Comparison of ENCODE assay signal across 25 cellular contexts in genomic region chr10:58867683-58868082, GRCh38.
DNase-seq lines count a peak whose midpoint lies in the region; ATAC-seq, FAIRE-seq and TF ChIP-seq lines count a peak whose summit lies in the region.
"Had no signal": no experiment of that assay in that cellular context is flagged by ENCODE, and none has a peak within 500 bp of the region (broad histone marks: within the 10 kb centered on the region; RNA-seq: fewer than 3 reads in every experiment).

No MANE protein-coding gene starts in this region.

- intact Hi-C loops in kidney (cut with DNase I): no loop called here

- no peaks in the 10 kb centered on the region for H3K27me3 Mint-ChIP-seq in activated CD8-positive, alpha-beta memory T cell treated with anti-CD3 and anti-CD28 coated beads, Interleukin-2, amount 10 ng/mL, durations not matched to agents 7 days and 5 days
- H3K27me3 Mint-ChIP-seq: CD4-positive, alpha-beta memory T cell; progenitor cell of endocrine pancreas had no signal

- FAIRE-seq in kidney (lab: Jason Lieb, UNC): no peak

- no peaks in the 10 kb centered on the region for H3K36me3 ChIP-seq in kidney (ENCODE audit: control insufficient read depth in 1 of 2, insufficient read depth in 2 of 2, low read length in 2 of 2)
- H3K36me3 ChIP-seq: esophagus squamous epithelium, SJCRH30, transverse colon had no signal

- H3K4me3 Mint-ChIP-seq in activated CD8-positive, alpha-beta memory T cell treated with anti-CD3 and anti-CD28 coated beads, Interleukin-2, amount 10 ng/mL, durations not matched to agents 7 days and 5 days: no peak overlapping the region
- H3K4me3 Mint-ChIP-seq: CD4-positive, alpha-beta memory T cell; mesothelial cell of epicardium; stimulated activated naive CD8-positive, alpha-beta T cell treated with anti-CD3 and anti-CD28 coated beads, Interleukin-15, Interleukin-2, amounts not matched to agents 100 ng/mL and 50 ng/mL, for 24 hours; T-helper 2 cell treated with Interferon-gamma antibody and Interleukin-4, amounts not matched to agents 5 μg/mL and 100 μg/mL, for 36 hours; WTC11 had no signal

- no peaks in the 10 kb centered on the region for H3K4me1 ChIP-seq in kidney (ENCODE audit: control insufficient read depth in 1 of 2, insufficient read depth in 1 of 2, low read depth in 1 of 2, low read length in 2 of 2)
- H3K4me1 ChIP-seq: esophagus squamous epithelium, SJCRH30, transverse colon had no signal

- no peak overlapping the region for H3K27ac ChIP-seq in kidney (ENCODE audit: low read depth in 2 of 2, low read length in 2 of 2)
- H3K27ac ChIP-seq: esophagus squamous epithelium, PC-9, SJCRH30, transverse colon had no signal

- CTCF ChIA-PET in activated CD8-positive, alpha-beta memory T cell treated with anti-CD3 and anti-CD28 coated beads, Interleukin-2, amount 10 ng/mL, durations not matched to agents 7 days and 5 days (lab: Charles Lee): no interaction called here

- H3K9me3 Mint-ChIP-seq in activated CD8-positive, alpha-beta memory T cell treated with anti-CD3 and anti-CD28 coated beads, Interleukin-2, amount 10 ng/mL, durations not matched to agents 7 days and 5 days (ENCODE audit: low read depth): no peaks in the 10 kb centered on the region

- no peak overlapping the region for H3K27ac Mint-ChIP-seq in activated CD8-positive, alpha-beta memory T cell treated with anti-CD3 and anti-CD28 coated beads, Interleukin-2, amount 10 ng/mL, durations not matched to agents 7 days and 5 days
- H3K27ac Mint-ChIP-seq: activated naive CD4-positive, alpha-beta T cell treated with anti-CD3 and anti-CD28 coated beads, Interleukin-2, amount 50 U/mL, for 72 hours; CD4-positive, alpha-beta memory T cell; mesothelial cell of epicardium; progenitor cell of endocrine pancreas; stimulated activated naive CD8-positive, alpha-beta T cell treated with anti-CD3 and anti-CD28 coated beads, Interleukin-15, Interleukin-2, amounts not matched to agents 100 ng/mL and 50 ng/mL, for 24 hours; T-helper 2 cell treated with Interferon-gamma antibody and Interleukin-4, amounts not matched to agents 5 μg/mL and 100 μg/mL, for 36 hours; WTC11 had no signal

- TF ChIP-seq CTCF in kidney (IDR thresholded peaks at IDR 0.05; ENCODE audit: borderline replicate concordance, extremely low read depth, insufficient read depth): no peak

- peak; percentile 74 for ATAC-seq in GM18511 (IDR thresholded peaks at IDR 0.05; ENCODE audit: unreplicated experiment)
- ATAC-seq in GM19328 (IDR thresholded peaks at IDR 0.05; ENCODE audit: unreplicated experiment): peak; percentile 79
- peak; percentile 69 for ATAC-seq in HG02885 (IDR thresholded peaks at IDR 0.05; ENCODE audit: poor library complexity, unreplicated experiment)
- no peak for ATAC-seq in activated CD8-positive, alpha-beta memory T cell treated with anti-CD3 and anti-CD28 coated beads, Interleukin-2, amount 10 ng/mL, durations not matched to agents 7 days and 5 days
- ATAC-seq: activated naive CD4-positive, alpha-beta T cell treated with anti-CD3 and anti-CD28 coated beads, Interleukin-2, amount 50 U/mL, for 72 hours; left colon; WTC11 had no signal

- no peaks in the 10 kb centered on the region for H3K9me3 ChIP-seq in kidney (ENCODE audit: control insufficient read depth in 1 of 2, low read length in 2 of 2)
- H3K9me3 ChIP-seq: esophagus squamous epithelium, SJCRH30, transverse colon had no signal

- DNase-seq in NAMALWA (ENCODE audit: low spot score) (peak; percentile 3), kidney (no peak), cerebellar cortex (ENCODE audit: low spot score) (no peak), DMS114 treated with DMSO at 0.1 percent for 48 hours (lab: John Stamatoyannopoulos, UW; ENCODE audit: unreplicated experiment) (no peak)
- DNase-seq in activated CD8-positive, alpha-beta memory T cell treated with anti-CD3 and anti-CD28 coated beads, Interleukin-2, amount 10 ng/mL, durations not matched to agents 7 days and 5 days: no peak
- DNase-seq: activated T-cell treated with anti-CD3 and anti-CD28 coated beads, Interleukin-2, amount 50 U/mL, for 48 hours; CD4-positive, alpha-beta memory T cell; effector memory CD4-positive, alpha-beta T cell; esophagus squamous epithelium; left colon; NCI-H187; NCI-H345; SJCRH30; stimulated activated CD4-positive, alpha-beta T cell treated with anti-CD3 and anti-CD28 coated beads, Interleukin-1b, Interleukin-23, amount 100 ng/mL, for 48 hours; transverse colon had no signal

- no peak overlapping the region for H3K4me3 ChIP-seq in kidney (ENCODE audit: low read length in 2 of 2)
- H3K4me3 ChIP-seq: esophagus squamous epithelium, PC-9, SJCRH30, transverse colon had no signal

- no peaks in the 10 kb centered on the region for H3K36me3 Mint-ChIP-seq in activated CD8-positive, alpha-beta memory T cell treated with anti-CD3 and anti-CD28 coated beads, Interleukin-2, amount 10 ng/mL, durations not matched to agents 7 days and 5 days
- H3K36me3 Mint-ChIP-seq: CD4-positive, alpha-beta memory T cell had no signal

- H3K4me1 Mint-ChIP-seq in activated CD8-positive, alpha-beta memory T cell treated with anti-CD3 and anti-CD28 coated beads, Interleukin-2, amount 10 ng/mL, durations not matched to agents 7 days and 5 days: no peaks in the 10 kb centered on the region
- H3K4me1 Mint-ChIP-seq: CD4-positive, alpha-beta memory T cell; WTC11 had no signal

- H3K9ac ChIP-seq in kidney (ENCODE audit: low read length in 2 of 2): no peak overlapping the region
